8 cellular contexts compared by ENCODE assay signal in the genomic region with DNA sequence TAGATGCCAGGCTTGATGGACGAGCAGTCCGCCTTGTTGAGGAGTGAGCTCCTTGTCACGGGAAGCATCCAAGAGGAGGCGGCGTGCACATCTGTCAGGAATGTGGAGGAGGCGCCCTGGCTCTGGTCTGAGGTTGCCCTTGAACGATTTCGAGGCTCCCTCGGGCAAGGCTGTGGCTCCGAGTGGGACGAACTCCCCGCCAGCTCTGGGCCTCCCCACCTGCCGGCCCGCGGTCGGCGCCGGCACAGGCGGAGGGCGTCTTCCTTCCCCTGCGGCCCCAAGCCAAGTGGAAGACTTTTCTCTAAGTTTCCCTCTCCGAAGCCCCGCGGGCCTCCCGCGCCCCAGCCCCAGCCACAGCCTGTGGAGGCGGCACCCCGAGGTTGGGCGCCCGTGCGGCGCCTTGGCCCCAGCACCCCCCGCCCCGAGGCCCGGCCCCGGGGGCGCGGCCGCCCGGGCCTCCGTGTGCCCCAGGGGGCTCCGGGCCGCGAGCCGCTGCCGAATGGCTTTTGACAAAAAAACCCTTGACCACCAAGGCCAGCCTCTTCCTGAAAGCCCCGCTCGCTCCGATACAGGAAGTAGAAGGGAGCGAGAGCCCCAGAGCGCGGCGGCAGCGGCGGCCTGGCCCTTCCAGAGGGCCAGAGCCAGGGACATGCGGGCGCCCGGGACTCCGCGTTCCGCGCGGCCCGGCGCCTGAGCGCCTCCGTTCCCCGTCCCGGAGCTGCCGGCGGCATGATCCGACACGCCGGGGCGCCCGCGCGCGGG. TPM values are rescaled to one million over a fixed set of nuclear protein-coding genes. Genes with fewer than 3 reads are reported as not detected.
DNase-seq lines count a peak whose midpoint lies in the region; ATAC-seq, FAIRE-seq and TF ChIP-seq lines count a peak whose summit lies in the region.

A gene with protein sequence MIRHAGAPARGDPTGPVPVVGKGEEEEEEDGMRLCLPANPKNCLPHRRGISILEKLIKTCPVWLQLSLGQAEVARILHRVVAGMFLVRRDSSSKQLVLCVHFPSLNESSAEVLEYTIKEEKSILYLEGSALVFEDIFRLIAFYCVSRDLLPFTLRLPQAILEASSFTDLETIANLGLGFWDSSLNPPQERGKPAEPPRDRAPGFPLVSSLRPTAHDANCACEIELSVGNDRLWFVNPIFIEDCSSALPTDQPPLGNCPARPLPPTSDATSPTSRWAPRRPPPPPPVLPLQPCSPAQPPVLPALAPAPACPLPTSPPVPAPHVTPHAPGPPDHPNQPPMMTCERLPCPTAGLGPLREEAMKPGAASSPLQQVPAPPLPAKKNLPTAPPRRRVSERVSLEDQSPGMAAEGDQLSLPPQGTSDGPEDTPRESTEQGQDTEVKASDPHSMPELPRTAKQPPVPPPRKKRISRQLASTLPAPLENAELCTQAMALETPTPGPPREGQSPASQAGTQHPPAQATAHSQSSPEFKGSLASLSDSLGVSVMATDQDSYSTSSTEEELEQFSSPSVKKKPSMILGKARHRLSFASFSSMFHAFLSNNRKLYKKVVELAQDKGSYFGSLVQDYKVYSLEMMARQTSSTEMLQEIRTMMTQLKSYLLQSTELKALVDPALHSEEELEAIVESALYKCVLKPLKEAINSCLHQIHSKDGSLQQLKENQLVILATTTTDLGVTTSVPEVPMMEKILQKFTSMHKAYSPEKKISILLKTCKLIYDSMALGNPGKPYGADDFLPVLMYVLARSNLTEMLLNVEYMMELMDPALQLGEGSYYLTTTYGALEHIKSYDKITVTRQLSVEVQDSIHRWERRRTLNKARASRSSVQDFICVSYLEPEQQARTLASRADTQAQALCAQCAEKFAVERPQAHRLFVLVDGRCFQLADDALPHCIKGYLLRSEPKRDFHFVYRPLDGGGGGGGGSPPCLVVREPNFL (plus strand): TSS at position 578 of the 762 bp plus-strand sequence. CDS start 152 bp downstream, at position 730.

- H3K4me2 ChIP-seq in HepG2 (ENCODE audit: low read depth, low read length): peak within 1 kb of the TSS; percentile 92
- no peak within 1 kb of the TSS for H3K4me2 ChIP-seq in OCI-LY7 (ENCODE audit: low read length)

- TF ChIP-seq EP300 in HepG2 (IDR thresholded peaks at IDR 0.05; ENCODE audit: low read depth in 2 of 2, low read length in 2 of 2) (no peak), HepG2 (CRISPR knock-in tag; IDR thresholded peaks at IDR 0.05; ENCODE audit: borderline replicate concordance) (no peak)

- ATAC-seq in HG03521 (IDR thresholded peaks at IDR 0.05; ENCODE audit: unreplicated experiment): peak; percentile 60
- ATAC-seq in HepG2: peak; percentile 79

- H3K4me3 ChIP-seq in AG10803 (ENCODE audit: low read length): peak within 1 kb of the TSS; percentile 78
- H3K4me3 ChIP-seq in HepG2 (replicated peaks in 1 of 3; ENCODE audit: insufficient read depth in 1 of 3, low read depth in 2 of 3, low read length in 3 of 3): peak within 1 kb of the TSS; percentile 74 to 87 (median 82)
- H3K4me3 ChIP-seq in OCI-LY7 (ENCODE audit: low read depth, low read length, poor library complexity, severe bottlenecking): no peak within 1 kb of the TSS

- intact Hi-C loops in HepG2 (cut with micrococcal nuclease; ENCODE audit: unreplicated experiment): loop anchor here (5.0 kb wide), 1 partner anchor 41 kb away; no protein-coding TSS in a partner anchor
- intact Hi-C loops in OCI-LY7 (cut with micrococcal nuclease; ENCODE audit: unreplicated experiment): no loop called here

- H3K9me3 ChIP-seq in HepG2 (ENCODE audit: low read length) (no peaks in the 10 kb centered on the region), OCI-LY7 (ENCODE audit: low read length) (no peaks in the 10 kb centered on the region)

- no peaks in the 10 kb centered on the region for H3K36me3 ChIP-seq in HepG2 (replicated peaks in 1 of 2; ENCODE audit: control insufficient read depth in 1 of 2, insufficient read depth in 2 of 2, low read length in 2 of 2)
- H3K36me3 ChIP-seq in OCI-LY7 (ENCODE audit: insufficient read depth, low read length): no peaks in the 10 kb centered on the region

- peaks cover 21% of the 10 kb centered on the region for H3K79me2 ChIP-seq in HepG2 (ENCODE audit: insufficient read depth, low read length)
- no peaks in the 10 kb centered on the region for H3K79me2 ChIP-seq in OCI-LY7 (ENCODE audit: insufficient read depth, low read depth, low read length)

- TF ChIP-seq POLR2A in HepG2 (IDR thresholded peaks at IDR 0.05; ENCODE audit: insufficient read depth in 1 of 2, low read depth in 2 of 2, low read length in 2 of 2): peak; percentile 33 to 52; a peak in 2 of 4 replicates

- DNase-seq in AG10803 (ENCODE audit: low read depth) (peak; percentile 73), GM19240 (ENCODE audit: insufficient read length, low spot score) (peak; percentile 59), dedifferentiated amniotic fluid mesenchymal stem cell (ENCODE audit: extremely low spot score) (peak; percentile 27), HepG2 (ENCODE audit: low spot score) (peak; percentile 38), OCI-LY7 (ENCODE audit: low spot score) (no peak)
- peak in 2 of 3 experiments; percentile 23 to 31 for DNase-seq in stimulated activated CD4-positive, alpha-beta T cell treated with anti-CD3 and anti-CD28 coated beads, TNF-alpha, amount 100 ng/mL, for 4 hours (ENCODE audit: low read depth in 3 of 3)

- no peaks in the 10 kb centered on the region; a peak in 1 of 5 replicates for H3K27me3 ChIP-seq in HepG2 (ENCODE audit: control insufficient read depth in 1 of 2, insufficient read depth in 2 of 2, low read length in 2 of 2)

- in situ Hi-C loops in HepG2 (cut with HindIII; ENCODE audit: extremely low pct_ligation_motif_present, low pct_unique_long_range_greater_than_20kb): no loop called here

- TF ChIP-seq CTCF in AG10803 (conservative IDR thresholded peaks at IDR 0.05; ENCODE audit: low read length) (no peak), VCaP (conservative IDR thresholded peaks at IDR 0.05) (no peak), HepG2 (CRISPR knock-in tag; IDR thresholded peaks at IDR 0.05) (no peak; the same call in 1 of the 2 replicates), OCI-LY7 (conservative IDR thresholded peaks at IDR 0.05; ENCODE audit: low read length) (no peak)

- FAIRE-seq in HepG2 (lab: Jason Lieb, UNC): no peak

- peak within 1 kb of the TSS; percentile 22; the same call in 1 of the 2 replicates for H3K27ac ChIP-seq in VCaP
- peak within 1 kb of the TSS; percentile 79 for H3K27ac ChIP-seq in HepG2 (ENCODE audit: extremely low read length, insufficient read depth, low read length)
- H3K27ac ChIP-seq in OCI-LY7 (ENCODE audit: low read depth, low read length, poor library complexity, severe bottlenecking): no peak within 1 kb of the TSS

- peak within 1 kb of the TSS; percentile 95 for H3K9ac ChIP-seq in HepG2 (ENCODE audit: insufficient read depth, low read depth, low read length)

- WGBS in HepG2 (ENCODE audit: low lambda C conversion rate): 0% methylated on average over 6 of the region's 79 CpGs

- H3K4me1 ChIP-seq in HepG2 (ENCODE audit: insufficient read depth, low read length) (peaks cover 41% of the 10 kb centered on the region), OCI-LY7 (ENCODE audit: insufficient read depth, low read length, poor library complexity, severe bottlenecking) (no peaks in the 10 kb centered on the region)

- no peak for TF ChIP-seq RAD21 in HepG2 (CRISPR knock-in tag; IDR thresholded peaks at IDR 0.05)

- H2AFZ ChIP-seq in HepG2 (ENCODE audit: low read length) (peak within 1 kb of the TSS; percentile 8), OCI-LY7 (ENCODE audit: low read length) (no peak within 1 kb of the TSS)

- POLR2A ChIA-PET in HepG2 (lab: Yijun Ruan, JAX): interaction anchor here (0.7 kb wide), 1 partner anchor 9 kb away, joined by 7 read pairs; no protein-coding TSS in a partner anchor
- POLR2A ChIA-PET in OCI-LY7 (lab: Charles Lee): no interaction called here

- BruUV-seq in HepG2 (replicated peaks; lab: Mats Ljungman, UMichigan): no TSS peak
- BruUV-seq in OCI-LY7 (replicated peaks; lab: Mats Ljungman, UMichigan): no TSS peak

- H3K9me2 ChIP-seq in OCI-LY7 (ENCODE audit: insufficient read depth, low read length): no peaks in the 10 kb centered on the region

- H4K20me1 ChIP-seq in HepG2 (ENCODE audit: insufficient read depth, low read length): no peaks in the 10 kb centered on the region
- H4K20me1 ChIP-seq in OCI-LY7 (ENCODE audit: insufficient read depth, low read length): no peaks in the 10 kb centered on the region

- CTCF ChIA-PET in HepG2 (lab: Yijun Ruan, JAX; ENCODE audit: low intra/inter-chr PET ratio, low total read pairs) (no interaction called here), OCI-LY7 (lab: Charles Lee; ENCODE audit: unreplicated experiment) (no interaction called here)

TF ChIP-seq in HepG2, 621 proteins besides CTCF, POLR2A, EP300 and RAD21 (continues in another document):
- TF ChIP-seq FOXO1 (CRISPR knock-in tag; IDR thresholded peaks at IDR 0.05) (peak; percentile 22; the same call in 1 of the 2 replicates), PHF20 (CRISPR knock-in tag; IDR thresholded peaks at IDR 0.05) (peak; percentile 39; the same call in 1 of the 2 replicates)

RNA-seq across cellular contexts. Expression of the gene that starts here (rescaled TPM):
- total RNA-seq in HepG2 (2016; rRNA removed; fragmentation: Illumina TruSeq; extraction: Trizol) (2.3 and 2.9 TPM in 2 replicates), OCI-LY7 (2022) (not detected in 2 replicates)
- 2.3 and 2.7 TPM in 2 replicates for total RNA-seq in HepG2 (2016; cell fraction: cytosol; rRNA removed; fragmentation: Illumina TruSeq; extraction: Trizol; ENCODE audit: low read depth)
- total RNA-seq in HepG2 (2016; cell fraction: insoluble cytoplasmic fraction; rRNA removed; fragmentation: Illumina TruSeq; extraction: Trizol): 2.0 and 2.8 TPM in 2 replicates
- 4.4 and 4.7 TPM in 2 replicates for total RNA-seq in HepG2 (2016; cell fraction: membrane; rRNA removed; fragmentation: Illumina TruSeq; extraction: Trizol)
- 5.1 and 7.2 TPM in 2 replicates for total RNA-seq in HepG2 (2016; cell fraction: nucleus; rRNA removed; fragmentation: Illumina TruSeq; extraction: Trizol)
- 3.5 and 3.6 TPM in 2 replicates for polyA plus RNA-seq in HepG2 (2011; rRNA removed)
- polyA plus RNA-seq in HepG2 (2011; cell fraction: cytosol; rRNA removed): 1.6 and 2.1 TPM in 2 replicates
- 7.0 TPM in 2 replicates for polyA plus RNA-seq in HepG2 (2011; cell fraction: nucleus; rRNA removed)
- polyA plus RNA-seq in HepG2 (2012): 5.6 and 6.5 TPM in 2 replicates
- 6.3 and 6.8 TPM in 2 replicates for polyA plus RNA-seq in HepG2 (2016; cell fraction: cytosol; fragmentation: Illumina TruSeq; extraction: Trizol; ENCODE audit: low read depth)
- 7.0 and 10.5 TPM in 2 replicates for polyA plus RNA-seq in HepG2 (2016; cell fraction: insoluble cytoplasmic fraction; fragmentation: Illumina TruSeq; extraction: Trizol; ENCODE audit: low read depth)
- 9.8 and 10.5 TPM in 2 replicates for polyA plus RNA-seq in HepG2 (2016; cell fraction: membrane; fragmentation: Illumina TruSeq; extraction: Trizol; ENCODE audit: low read depth)
- 11.7 and 11.9 TPM in 2 replicates for polyA plus RNA-seq in HepG2 (2016; cell fraction: nucleus; fragmentation: Illumina TruSeq; extraction: Trizol; ENCODE audit: insufficient read depth, low read depth)
- 5.5 TPM in 1 of 2 replicates, not detected in the other for polyA minus RNA-seq in HepG2 (2011; rRNA and poly(A)+ RNA removed; ENCODE audit: low replicate concordance)
- polyA minus RNA-seq in HepG2 (2011; cell fraction: cytosol; rRNA and poly(A)+ RNA removed): 4.6 and 4.9 TPM in 2 replicates
- 8.0 and 9.7 TPM in 2 replicates for polyA minus RNA-seq in HepG2 (2011; cell fraction: nucleus; rRNA and poly(A)+ RNA removed)
- not detected in 2 replicates for total RNA-seq in OCI-LY7 (2014; rRNA removed; shearing (Covaris generic))
